8 cellular contexts compared by ENCODE assay signal in the genomic region with DNA sequence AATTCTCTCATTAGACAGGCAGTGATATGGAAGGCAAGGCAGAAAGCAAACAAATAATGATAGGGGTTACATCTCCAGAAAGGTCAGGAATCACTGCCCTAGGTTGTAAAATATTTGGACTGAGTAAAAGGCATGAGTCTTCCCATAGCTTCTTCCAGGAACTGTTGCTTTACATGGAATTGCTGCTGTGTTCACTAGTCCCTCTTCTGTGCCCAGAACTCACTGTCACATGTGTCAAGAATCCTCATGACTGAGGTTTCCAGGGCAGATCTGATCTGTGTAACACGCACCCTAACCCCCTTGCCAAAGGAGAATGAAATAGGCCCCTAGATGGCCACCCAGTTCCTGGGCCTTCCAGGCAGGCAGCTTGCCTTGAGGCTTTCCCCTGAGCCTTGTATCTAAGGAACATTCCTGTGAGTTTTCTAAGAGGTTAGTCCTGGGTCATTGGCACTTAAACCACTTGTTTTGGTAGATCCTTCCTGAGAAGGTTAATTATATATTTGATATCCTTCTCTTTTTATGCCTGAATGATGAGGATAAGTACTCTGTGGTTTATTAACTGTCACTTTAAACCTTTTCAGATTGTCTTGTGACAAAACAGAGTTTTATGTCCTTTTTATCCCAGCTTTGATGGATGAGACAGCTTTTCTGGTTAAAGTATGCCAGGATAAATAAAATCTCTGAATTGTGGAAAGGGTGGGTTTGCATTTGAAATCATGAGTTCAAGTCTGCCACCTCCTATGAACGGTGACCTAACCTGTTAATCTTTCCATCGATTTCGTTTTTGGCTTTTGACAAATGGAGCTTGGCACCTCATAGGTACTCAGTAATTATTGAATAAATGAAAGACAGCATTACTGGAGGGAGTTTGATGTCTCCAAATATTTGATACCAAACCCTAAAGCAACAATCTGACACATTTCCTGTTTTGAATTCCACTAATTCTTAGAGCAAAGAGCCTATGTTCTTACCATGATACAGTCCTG.
DNase-seq lines count a peak whose midpoint lies in the region; ATAC-seq and TF ChIP-seq lines count a peak whose summit lies in the region.

No MANE protein-coding gene starts in this region.

- peak in 1 of 2 donors; percentile 93 for TF ChIP-seq EP300 in tibial nerve (IDR thresholded peaks at IDR 0.05)

- peak overlapping the region; percentile 50 to 89 (median 79) for H3K27ac ChIP-seq in tibial nerve

- intact Hi-C loops in activated CD4-positive, alpha-beta T cell treated with anti-CD3 and anti-CD28 coated beads, Interleukin-2, amount 10 ng/mL, durations not matched to agents 24 days and 14 days (cut with micrococcal nuclease) = no loop called here

- POLR2A ChIA-PET in activated CD8-positive, alpha-beta T cell treated with anti-CD3 and anti-CD28 coated beads, Interleukin-2, amount 10 ng/mL, durations not matched to agents 7 days and 5 days (lab: Charles Lee) = interaction anchor here (0.7 to 2.0 kb wide), 5 partner anchors 19 to 164 kb away, joined by 3 to 12 read pairs (median 5); partner anchors contain the start of gene DHRS3

- H3K9me3 ChIP-seq in tibial nerve = no peaks in the 10 kb centered on the region

- H3K4me1 ChIP-seq in tibial nerve = peaks cover 0 to 98% (median 72%) of the 10 kb centered on the region in 4 donors

- no peaks in the 10 kb centered on the region for H3K36me3 ChIP-seq in tibial nerve

- no peaks in the 10 kb centered on the region for H3K27me3 ChIP-seq in tibial nerve

- DNase-seq in activated CD4-positive, alpha-beta T cell treated with anti-CD3 and anti-CD28 coated beads, Interleukin-2, amount 10 ng/mL, durations not matched to agents 24 days and 14 days = no peak
- DNase-seq in activated CD4-positive, alpha-beta T cell treated with anti-CD3 and anti-CD28 coated beads, Interleukin-2, amount 50 U/mL, for 1 hour = no peak
- DNase-seq in activated CD8-positive, alpha-beta T cell treated with anti-CD3 and anti-CD28 coated beads, Interleukin-2, amount 10 ng/mL, durations not matched to agents 7 days and 5 days = no peak
- DNase-seq in left lobe of liver (ENCODE audit: low spot score) (no peak), tibial nerve (ENCODE audit: low spot score in 2 of 2) (peak in 1 of 2 donors; percentile 69), CD1c-positive myeloid dendritic cell (ENCODE audit: extremely low spot score) (no peak)

- H3K4me1 Mint-ChIP-seq in activated CD4-positive, alpha-beta T cell treated with anti-CD3 and anti-CD28 coated beads, Interleukin-2, amount 10 ng/mL, durations not matched to agents 24 days and 14 days = peaks cover 70% of the 10 kb centered on the region
- peaks cover 88% of the 10 kb centered on the region for H3K4me1 Mint-ChIP-seq in activated CD8-positive, alpha-beta T cell treated with anti-CD3 and anti-CD28 coated beads, Interleukin-2, amount 10 ng/mL, durations not matched to agents 7 days and 5 days (ENCODE audit: low read depth)

- no peak for TF ChIP-seq CTCF in tibial nerve (IDR thresholded peaks at IDR 0.05)

- peaks cover 50% of the 10 kb centered on the region for H3K36me3 Mint-ChIP-seq in activated CD4-positive, alpha-beta T cell treated with anti-CD3 and anti-CD28 coated beads, Interleukin-2, amount 10 ng/mL, durations not matched to agents 24 days and 14 days (ENCODE audit: low read depth)
- H3K36me3 Mint-ChIP-seq in activated CD8-positive, alpha-beta T cell treated with anti-CD3 and anti-CD28 coated beads, Interleukin-2, amount 10 ng/mL, durations not matched to agents 7 days and 5 days (ENCODE audit: low read depth) = peaks cover 50% of the 10 kb centered on the region

- no peak overlapping the region for H3K4me3 ChIP-seq in tibial nerve

- 51 to 59% methylated on average over 4 of the region's 4 CpGs for WGBS in tibial nerve, 2 donors

- CTCF ChIA-PET in activated CD8-positive, alpha-beta T cell treated with anti-CD3 and anti-CD28 coated beads, Interleukin-2, amount 10 ng/mL, durations not matched to agents 7 days and 5 days (lab: Charles Lee) = interaction anchor here (0.7 to 10.1 kb wide), 9 partner anchors 9 to 166 kb away, joined by 3 to 108 read pairs (median 4); no protein-coding TSS in a partner anchor

- no peak for ATAC-seq in activated CD8-positive, alpha-beta T cell treated with anti-CD3 and anti-CD28 coated beads, Interleukin-2, amount 10 ng/mL, durations not matched to agents 7 days and 5 days
- ATAC-seq in left lobe of liver (peak; percentile 5), GM18909 (IDR thresholded peaks at IDR 0.05; ENCODE audit: poor library complexity, unreplicated experiment) (no peak), GM21390 (IDR thresholded peaks at IDR 0.05; ENCODE audit: unreplicated experiment) (no peak)

- H3K4me3 Mint-ChIP-seq in activated CD4-positive, alpha-beta T cell treated with anti-CD3 and anti-CD28 coated beads, Interleukin-2, amount 10 ng/mL, durations not matched to agents 24 days and 14 days = no peak overlapping the region
- no peak overlapping the region for H3K4me3 Mint-ChIP-seq in activated CD8-positive, alpha-beta T cell treated with anti-CD3 and anti-CD28 coated beads, Interleukin-2, amount 10 ng/mL, durations not matched to agents 7 days and 5 days

- H3K27me3 Mint-ChIP-seq in activated CD4-positive, alpha-beta T cell treated with anti-CD3 and anti-CD28 coated beads, Interleukin-2, amount 10 ng/mL, durations not matched to agents 24 days and 14 days = no peaks in the 10 kb centered on the region
- no peaks in the 10 kb centered on the region for H3K27me3 Mint-ChIP-seq in activated CD8-positive, alpha-beta T cell treated with anti-CD3 and anti-CD28 coated beads, Interleukin-2, amount 10 ng/mL, durations not matched to agents 7 days and 5 days (ENCODE audit: low read depth)

- H3K9me3 Mint-ChIP-seq in activated CD4-positive, alpha-beta T cell treated with anti-CD3 and anti-CD28 coated beads, Interleukin-2, amount 10 ng/mL, durations not matched to agents 24 days and 14 days = no peaks in the 10 kb centered on the region
- no peaks in the 10 kb centered on the region for H3K9me3 Mint-ChIP-seq in activated CD8-positive, alpha-beta T cell treated with anti-CD3 and anti-CD28 coated beads, Interleukin-2, amount 10 ng/mL, durations not matched to agents 7 days and 5 days (ENCODE audit: insufficient read depth)

- TF ChIP-seq POLR2A in tibial nerve (IDR thresholded peaks at IDR 0.05) = no peak

- H3K27ac Mint-ChIP-seq in activated CD4-positive, alpha-beta T cell treated with anti-CD3 and anti-CD28 coated beads, Interleukin-2, amount 10 ng/mL, durations not matched to agents 24 days and 14 days = peak overlapping the region; percentile 45
- H3K27ac Mint-ChIP-seq in activated CD8-positive, alpha-beta T cell treated with anti-CD3 and anti-CD28 coated beads, Interleukin-2, amount 10 ng/mL, durations not matched to agents 7 days and 5 days = peak overlapping the region; percentile 86
